In genomic region chr17:56831364-56832095, GRCh38 we compare ENCODE assay signal across 15 cellular contexts. TPM values are rescaled to one million over a fixed set of nuclear protein-coding genes. Genes with fewer than 3 reads are reported as not detected.
DNase-seq lines count a peak whose midpoint lies in the region; TF ChIP-seq lines count a peak whose summit lies in the region.
"Had no signal": no experiment of that assay in that cellular context is flagged by ENCODE, and none has a peak within 500 bp of the region (broad histone marks: within the 10 kb centered on the region; RNA-seq: fewer than 3 reads in every experiment).

No MANE protein-coding gene starts in this region.

- no peaks in the 10 kb centered on the region for H3K27me3 Mint-ChIP-seq in activated naive CD4-positive, alpha-beta T cell treated with anti-CD3 and anti-CD28 coated beads, Interleukin-2, amount 10 ng/mL, durations not matched to agents 7 days and 5 days
- no peaks in the 10 kb centered on the region; the same call in 1 of the 2 replicates for H3K27me3 Mint-ChIP-seq in HFFc6 (ENCODE audit: insufficient read depth)
- H3K27me3 Mint-ChIP-seq in activated T-helper 1 cell treated with anti-CD3 and anti-CD28 coated beads, Interleukin-12 subunit alpha, Interleukin-12 subunit beta, Interleukin-2, Interleukin-4 antibody, amounts not matched to agents 30 ng/mL and 10 ng/mL and 1 ng/mL, durations not matched to agents 14 hours and 24 hours and 36 hours (ENCODE audit: insufficient read depth): no peaks in the 10 kb centered on the region
- H3K27me3 Mint-ChIP-seq in neural crest cell (ENCODE audit: low read depth): peaks cover 14% of the 10 kb centered on the region
- H3K27me3 Mint-ChIP-seq: naive B cell had no signal

- peak overlapping the region; percentile 71 for H3K27ac Mint-ChIP-seq in activated naive CD4-positive, alpha-beta T cell treated with anti-CD3 and anti-CD28 coated beads, Interleukin-2, amount 10 ng/mL, durations not matched to agents 7 days and 5 days
- H3K27ac Mint-ChIP-seq in HFFc6 (no peak overlapping the region), neural crest cell (ENCODE audit: unreplicated experiment) (no peak overlapping the region)
- H3K27ac Mint-ChIP-seq in activated T-helper 1 cell treated with anti-CD3 and anti-CD28 coated beads, Interleukin-12 subunit alpha, Interleukin-12 subunit beta, Interleukin-2, Interleukin-4 antibody, amounts not matched to agents 30 ng/mL and 10 ng/mL and 1 ng/mL, durations not matched to agents 14 hours and 24 hours and 36 hours: no peak overlapping the region

- H3K9me3 Mint-ChIP-seq in activated naive CD4-positive, alpha-beta T cell treated with anti-CD3 and anti-CD28 coated beads, Interleukin-2, amount 10 ng/mL, durations not matched to agents 7 days and 5 days: no peaks in the 10 kb centered on the region
- H3K9me3 Mint-ChIP-seq in HFFc6 (no peaks in the 10 kb centered on the region), neural crest cell (no peaks in the 10 kb centered on the region)
- H3K9me3 Mint-ChIP-seq in activated T-helper 1 cell treated with anti-CD3 and anti-CD28 coated beads, Interleukin-12 subunit alpha, Interleukin-12 subunit beta, Interleukin-2, Interleukin-4 antibody, amounts not matched to agents 30 ng/mL and 10 ng/mL and 1 ng/mL, durations not matched to agents 14 hours and 24 hours and 36 hours: no peaks in the 10 kb centered on the region
- H3K9me3 Mint-ChIP-seq: naive B cell had no signal

- H3K4me3 Mint-ChIP-seq in activated naive CD4-positive, alpha-beta T cell treated with anti-CD3 and anti-CD28 coated beads, Interleukin-2, amount 10 ng/mL, durations not matched to agents 7 days and 5 days: peak overlapping the region; percentile 76
- H3K4me3 Mint-ChIP-seq in HFFc6: peak overlapping the region; percentile 89; the same call in 1 of the 2 replicates
- H3K4me3 Mint-ChIP-seq in activated T-helper 1 cell treated with anti-CD3 and anti-CD28 coated beads, Interleukin-12 subunit alpha, Interleukin-12 subunit beta, Interleukin-2, Interleukin-4 antibody, amounts not matched to agents 30 ng/mL and 10 ng/mL and 1 ng/mL, durations not matched to agents 14 hours and 24 hours and 36 hours: peak overlapping the region; percentile 90
- H3K4me3 Mint-ChIP-seq in neural crest cell: peak overlapping the region; percentile 57

- TF ChIP-seq CTCF in HFFc6 (IDR thresholded peaks at IDR 0.05): no peak
- no peak for TF ChIP-seq CTCF in neural crest cell (conservative IDR thresholded peaks at IDR 0.05)

- no peak for DNase-seq in activated naive CD4-positive, alpha-beta T cell treated with anti-CD3 and anti-CD28 coated beads, Interleukin-2, amount 10 ng/mL, durations not matched to agents 7 days and 5 days
- no peak for DNase-seq in activated naive CD4-positive, alpha-beta T cell treated with anti-CD3 and anti-CD28 coated beads, Interleukin-2, amount 50 U/mL, for 16 hours
- no peak for DNase-seq in HFFc6
- DNase-seq in activated T-helper 1 cell treated with anti-CD3 and anti-CD28 coated beads, Interleukin-12 subunit alpha, Interleukin-12 subunit beta, Interleukin-2, Interleukin-4 antibody, amounts not matched to agents 30 ng/mL and 10 ng/mL and 1 ng/mL, durations not matched to agents 14 hours and 24 hours and 36 hours (ENCODE audit: low spot score): no peak
- no peak for DNase-seq in neural crest cell (ENCODE audit: low read depth, low spot score)
- no peak for DNase-seq in GM19240 (ENCODE audit: insufficient read length, low spot score)
- no peak for DNase-seq in NK-92 (lab: John Stamatoyannopoulos, UW; ENCODE audit: unreplicated experiment)
- no peak for DNase-seq in dedifferentiated amniotic fluid mesenchymal stem cell (ENCODE audit: extremely low spot score)
- DNase-seq: AML-193, aorta, foreskin melanocyte, naive B cell, NCI-H1930, NCI-H510A, Peyer's patch had no signal

- intact Hi-C loops in activated T-helper 1 cell treated with anti-CD3 and anti-CD28 coated beads, Interleukin-12 subunit alpha, Interleukin-12 subunit beta, Interleukin-2, Interleukin-4 antibody, amounts not matched to agents 30 ng/mL and 10 ng/mL and 1 ng/mL, durations not matched to agents 14 hours and 24 hours and 36 hours (cut with micrococcal nuclease): loop anchor here (5.0 to 10.0 kb wide), 4 partner anchors 611 to 1409 kb away; partner anchors contain the start of genes MMD, MRPS23 and SRSF1

- CTCF ChIA-PET in activated naive CD4-positive, alpha-beta T cell treated with anti-CD3 and anti-CD28 coated beads, Interleukin-2, amount 10 ng/mL, durations not matched to agents 7 days and 5 days (lab: Charles Lee): interaction anchor here (3.0 kb wide), 1 partner anchor 13 kb away, joined by 19 read pairs; no protein-coding TSS in a partner anchor

- H3K36me3 Mint-ChIP-seq in activated naive CD4-positive, alpha-beta T cell treated with anti-CD3 and anti-CD28 coated beads, Interleukin-2, amount 10 ng/mL, durations not matched to agents 7 days and 5 days: peaks cover 22% of the 10 kb centered on the region
- H3K36me3 Mint-ChIP-seq in HFFc6 (ENCODE audit: low read depth) (peaks cover 17% of the 10 kb centered on the region; the same call in 1 of the 2 replicates), neural crest cell (ENCODE audit: low read depth) (peaks cover 11% of the 10 kb centered on the region)
- H3K36me3 Mint-ChIP-seq in activated T-helper 1 cell treated with anti-CD3 and anti-CD28 coated beads, Interleukin-12 subunit alpha, Interleukin-12 subunit beta, Interleukin-2, Interleukin-4 antibody, amounts not matched to agents 30 ng/mL and 10 ng/mL and 1 ng/mL, durations not matched to agents 14 hours and 24 hours and 36 hours (ENCODE audit: low read depth): peaks cover 16% of the 10 kb centered on the region
- H3K36me3 Mint-ChIP-seq: naive B cell had no signal

- peaks cover 42% of the 10 kb centered on the region for H3K4me1 Mint-ChIP-seq in activated naive CD4-positive, alpha-beta T cell treated with anti-CD3 and anti-CD28 coated beads, Interleukin-2, amount 10 ng/mL, durations not matched to agents 7 days and 5 days
- H3K4me1 Mint-ChIP-seq in HFFc6 (ENCODE audit: low read depth): peaks cover 44% of the 10 kb centered on the region
- peaks cover 41% of the 10 kb centered on the region for H3K4me1 Mint-ChIP-seq in activated T-helper 1 cell treated with anti-CD3 and anti-CD28 coated beads, Interleukin-12 subunit alpha, Interleukin-12 subunit beta, Interleukin-2, Interleukin-4 antibody, amounts not matched to agents 30 ng/mL and 10 ng/mL and 1 ng/mL, durations not matched to agents 14 hours and 24 hours and 36 hours (ENCODE audit: low read depth)
- peaks cover 26% of the 10 kb centered on the region for H3K4me1 Mint-ChIP-seq in neural crest cell

RNA-seq across cellular contexts. Expression of gene C17orf67, which starts 2.2 kb away (rescaled TPM):
- 1 to 10 TPM; 1.5 to 2.3 (median 1.9) TPM for total RNA-seq in HFFc6 (2021; fragmentation: NEBNext Ultra II Directional; extraction: Animal tissue kit (Norgen Biotek cat#: 25700))
- 3.1 TPM in 2 replicates for total RNA-seq in activated T-helper 1 cell treated with anti-CD3 and anti-CD28 coated beads, Interleukin-12 subunit alpha, Interleukin-12 subunit beta, Interleukin-2, Interleukin-4 antibody, amounts not matched to agents 30 ng/mL and 10 ng/mL and 1 ng/mL, durations not matched to agents 14 hours and 24 hours and 36 hours
- total RNA-seq in neural crest cell: 2.3 and 2.4 TPM in 2 replicates

RNA-seq across cellular contexts. Expression of gene DGKE, which starts 2.4 kb away (rescaled TPM):
- 1 to 10 TPM; 5.9 to 9.3 (median 7.6) TPM for total RNA-seq in HFFc6 (2021; fragmentation: NEBNext Ultra II Directional; extraction: Animal tissue kit (Norgen Biotek cat#: 25700))
- total RNA-seq in activated T-helper 1 cell treated with anti-CD3 and anti-CD28 coated beads, Interleukin-12 subunit alpha, Interleukin-12 subunit beta, Interleukin-2, Interleukin-4 antibody, amounts not matched to agents 30 ng/mL and 10 ng/mL and 1 ng/mL, durations not matched to agents 14 hours and 24 hours and 36 hours: 31.8 and 34.3 TPM in 2 replicates
- total RNA-seq in neural crest cell: 4.7 and 5.4 TPM in 2 replicates
